In genomic region chr6:91653324-91653723, GRCh38 we compare ENCODE assay signal across 15 cellular contexts.
"Had no signal": no experiment of that assay in that cellular context is flagged by ENCODE, and none has a peak within 500 bp of the region (broad histone marks: within the 10 kb centered on the region; RNA-seq: fewer than 3 reads in every experiment).

No MANE protein-coding gene starts in this region.

- H3K9me3 ChIP-seq: adrenal gland, lower lobe of right lung, sigmoid colon, testis had no signal

- H3K36me3 ChIP-seq: adrenal gland, lower lobe of right lung, sigmoid colon had no signal

- H3K4me1 ChIP-seq: adrenal gland, lower lobe of right lung, sigmoid colon had no signal

- DNase-seq: activated CD4-positive, alpha-beta T cell treated with anti-CD3 and anti-CD28 coated beads for 1 hour; activated CD4-positive, alpha-beta T cell treated with anti-CD3 and anti-CD28 coated beads, Interleukin-2, amount 50 U/mL, for 4 hours; activated gamma-delta T cell; adrenal gland; effector CD4-positive, alpha-beta T cell; lower lobe of right lung; natural killer cell; sigmoid colon; stimulated activated CD4-positive, alpha-beta T cell treated with anti-CD3 and anti-CD28 coated beads, Interleukin-4, amount 100 ng/mL, for 24 hours; testis had no signal

- H3K27ac ChIP-seq: adrenal gland, lower lobe of right lung, sigmoid colon, testis, VCaP had no signal

- H3K4me3 ChIP-seq: adrenal gland, lower lobe of right lung, sigmoid colon, testis had no signal

- H3K27me3 ChIP-seq: adrenal gland, sigmoid colon, testis had no signal

- FAIRE-seq: astrocyte, bronchial epithelial cell, frontal cortex, keratinocyte had no signal
